Comparison of ENCODE assay signal across 1 cellular context in the genomic region with DNA sequence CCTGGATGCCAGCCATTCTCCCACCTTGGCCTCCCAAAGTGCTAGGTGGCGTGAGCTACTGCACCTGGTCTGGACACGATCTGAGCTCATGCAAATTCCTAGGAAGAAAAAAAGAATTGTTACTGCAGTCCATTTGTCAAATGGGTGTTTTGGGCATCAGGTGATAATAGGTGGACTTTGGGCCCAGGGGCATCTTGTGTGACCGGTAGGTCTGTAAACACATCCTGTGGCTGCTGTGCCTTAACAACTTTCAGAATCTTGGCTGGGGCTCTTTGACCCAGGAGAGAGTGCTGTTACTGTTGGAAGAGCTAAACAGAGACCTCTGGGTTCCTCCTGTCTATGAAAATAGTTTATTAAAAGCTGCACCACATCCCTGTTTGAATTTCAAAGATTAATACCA.
TF ChIP-seq lines count a peak whose summit lies in the region.

No MANE protein-coding gene starts in this region.

TF ChIP-seq in HepG2, 621 proteins besides CTCF, POLR2A, EP300 and RAD21 (continued from another document):
- no peak for TF ChIP-seq MYPOP (CRISPR knock-in tag; IDR thresholded peaks at IDR 0.05)
